In genomic region chr21:14243877-14244276, GRCh38 we compare ENCODE assay signal across 27 cellular contexts. TPM values are rescaled to one million over a fixed set of nuclear protein-coding genes. Genes with fewer than 3 reads are reported as not detected.
"Had no signal": no experiment of that assay in that cellular context is flagged by ENCODE, and none has a peak within 500 bp of the region (broad histone marks: within the 10 kb centered on the region; RNA-seq: fewer than 3 reads in every experiment).

No MANE protein-coding gene starts in this region.

- H3K9me3 Mint-ChIP-seq: activated CD4-positive, alpha-beta T cell treated with anti-CD3 and anti-CD28 coated beads, Interleukin-2, amount 10 ng/mL, durations not matched to agents 7 days and 5 days; activated naive CD8-positive, alpha-beta T cell treated with anti-CD3 and anti-CD28 coated beads, Interleukin-2, amount 10 ng/mL, durations not matched to agents 7 days and 5 days; activated T-cell treated with anti-CD3 and anti-CD28 coated beads, Interleukin-2, amount 50 U/mL, for 24 hours; activated T-helper 2 cell treated with anti-CD3 and anti-CD28 coated beads, Interferon-gamma antibody, Interleukin-2, Interleukin-4, amounts not matched to agents 10 μg/mL and 5 μg/mL and 100 μg/mL, durations not matched to agents 14 hours and 24 hours and 36 hours; immature natural killer cell; stimulated activated effector memory CD8-positive, alpha-beta T cell treated with anti-CD3 and anti-CD28 coated beads, Interleukin-12 subunit alpha, Interleukin-12 subunit beta, amount 100 ng/mL, for 72 hours had no signal

- DNase-seq: activated CD4-positive, alpha-beta T cell treated with anti-CD3 and anti-CD28 coated beads, Interleukin-2, amount 10 ng/mL, durations not matched to agents 7 days and 5 days; activated CD8-positive, alpha-beta T cell treated with anti-CD3 and anti-CD28 coated beads, Interleukin-2, amount 10 ng/mL, durations not matched to agents 7 days and 5 days; activated naive CD4-positive, alpha-beta T cell treated with Interleukin-2 at 50 U/mL for 16 hours; activated naive CD8-positive, alpha-beta T cell treated with anti-CD3 and anti-CD28 coated beads, Interleukin-2, amount 10 ng/mL, durations not matched to agents 7 days and 5 days; activated T-cell treated with anti-CD3 and anti-CD28 coated beads, Interleukin-2, amount 50 U/mL, for 24 hours; amygdala; dermis blood vessel endothelial cell; effector memory CD4-positive, alpha-beta T cell; foreskin keratinocyte; immature natural killer cell; kidney glomerular epithelial cell; mesendoderm; naive thymus-derived CD8-positive, alpha-beta T cell; pancreas; stimulated activated CD4-positive, alpha-beta T cell treated with anti-CD3 and anti-CD28 coated beads, Interleukin-4, amount 100 ng/mL, for 24 hours; stomach; T-helper 9 cell; upper lobe of left lung had no signal

- H3K27ac Mint-ChIP-seq: activated CD4-positive, alpha-beta T cell treated with anti-CD3 and anti-CD28 coated beads, Interleukin-2, amount 10 ng/mL, durations not matched to agents 7 days and 5 days; activated CD8-positive, alpha-beta T cell treated with anti-CD3 and anti-CD28 coated beads, Interleukin-2, amount 10 ng/mL, durations not matched to agents 7 days and 5 days; activated naive CD8-positive, alpha-beta T cell treated with anti-CD3 and anti-CD28 coated beads, Interleukin-2, amount 10 ng/mL, durations not matched to agents 7 days and 5 days; activated T-cell treated with anti-CD3 and anti-CD28 coated beads, Interleukin-2, amount 50 U/mL, for 24 hours; activated T-helper 2 cell treated with anti-CD3 and anti-CD28 coated beads, Interferon-gamma antibody, Interleukin-2, Interleukin-4, amounts not matched to agents 10 μg/mL and 5 μg/mL and 100 μg/mL, durations not matched to agents 14 hours and 24 hours and 36 hours; immature natural killer cell; naive thymus-derived CD8-positive, alpha-beta T cell; stimulated activated effector memory CD8-positive, alpha-beta T cell treated with anti-CD3 and anti-CD28 coated beads, Interleukin-12 subunit alpha, Interleukin-12 subunit beta, amount 100 ng/mL, for 72 hours had no signal

- H3K27ac ChIP-seq: foreskin keratinocyte, pancreas, stomach, upper lobe of left lung had no signal

- H3K9me3 ChIP-seq: pancreas, stomach, upper lobe of left lung had no signal

- H3K36me3 ChIP-seq: pancreas, stomach, upper lobe of left lung had no signal

- ATAC-seq: activated CD4-positive, CD25-positive, alpha-beta regulatory T cell treated with anti-CD3 and anti-CD28 coated beads, Interleukin-2, amount 50 U/mL, for 24 hours; activated CD8-positive, alpha-beta T cell treated with anti-CD3 and anti-CD28 coated beads, Interleukin-2, amount 10 ng/mL, durations not matched to agents 7 days and 5 days; foreskin keratinocyte; naive thymus-derived CD8-positive, alpha-beta T cell; sciatic nerve; stimulated activated effector memory CD8-positive, alpha-beta T cell treated with anti-CD3 and anti-CD28 coated beads, Interleukin-12 subunit alpha, Interleukin-12 subunit beta, amount 100 ng/mL, for 72 hours had no signal

- H3K27me3 ChIP-seq: foreskin keratinocyte, stomach, upper lobe of left lung had no signal

- H3K4me1 ChIP-seq: foreskin keratinocyte, pancreas, stomach, upper lobe of left lung had no signal

- H3K4me1 Mint-ChIP-seq: activated naive CD8-positive, alpha-beta T cell treated with anti-CD3 and anti-CD28 coated beads, Interleukin-2, amount 10 ng/mL, durations not matched to agents 7 days and 5 days; immature natural killer cell; stimulated activated effector memory CD8-positive, alpha-beta T cell treated with anti-CD3 and anti-CD28 coated beads, Interleukin-12 subunit alpha, Interleukin-12 subunit beta, amount 100 ng/mL, for 72 hours had no signal

- H3K4me3 Mint-ChIP-seq: activated CD4-positive, alpha-beta T cell treated with anti-CD3 and anti-CD28 coated beads, Interleukin-2, amount 10 ng/mL, durations not matched to agents 7 days and 5 days; activated CD8-positive, alpha-beta T cell treated with anti-CD3 and anti-CD28 coated beads, Interleukin-2, amount 10 ng/mL, durations not matched to agents 7 days and 5 days; activated naive CD8-positive, alpha-beta T cell treated with anti-CD3 and anti-CD28 coated beads, Interleukin-2, amount 10 ng/mL, durations not matched to agents 7 days and 5 days; activated T-cell treated with anti-CD3 and anti-CD28 coated beads, Interleukin-2, amount 50 U/mL, for 24 hours; immature natural killer cell; naive thymus-derived CD8-positive, alpha-beta T cell; stimulated activated effector memory CD8-positive, alpha-beta T cell treated with anti-CD3 and anti-CD28 coated beads, Interleukin-12 subunit alpha, Interleukin-12 subunit beta, amount 100 ng/mL, for 72 hours had no signal

- H3K4me3 ChIP-seq: pancreas, stomach, upper lobe of left lung had no signal

- H3K36me3 Mint-ChIP-seq: activated naive CD8-positive, alpha-beta T cell treated with anti-CD3 and anti-CD28 coated beads, Interleukin-2, amount 10 ng/mL, durations not matched to agents 7 days and 5 days; immature natural killer cell; naive thymus-derived CD8-positive, alpha-beta T cell; stimulated activated effector memory CD8-positive, alpha-beta T cell treated with anti-CD3 and anti-CD28 coated beads, Interleukin-12 subunit alpha, Interleukin-12 subunit beta, amount 100 ng/mL, for 72 hours had no signal

RNA-seq across cellular contexts. Expression of gene RBM11, which starts 27.9 kb away (rescaled TPM):
- total RNA-seq: dermis blood vessel endothelial cell, endothelial cell of umbilical vein, pulmonary artery endothelial cell had no signal
- polyA plus RNA-seq: endothelial cell of umbilical vein had no signal

RNA-seq across cellular contexts. Expression of gene LIPI, which starts 33.1 kb away (rescaled TPM):
- total RNA-seq: activated CD4-positive, alpha-beta T cell treated with anti-CD3 and anti-CD28 coated beads, Interleukin-2, amount 10 ng/mL, durations not matched to agents 7 days and 5 days; activated CD8-positive, alpha-beta T cell treated with anti-CD3 and anti-CD28 coated beads, Interleukin-2, amount 10 ng/mL, durations not matched to agents 7 days and 5 days; activated naive CD8-positive, alpha-beta T cell treated with anti-CD3 and anti-CD28 coated beads, Interleukin-2, amount 10 ng/mL, durations not matched to agents 7 days and 5 days; activated T-helper 2 cell treated with anti-CD3 and anti-CD28 coated beads, Interferon-gamma antibody, Interleukin-2, Interleukin-4, amounts not matched to agents 10 μg/mL and 5 μg/mL and 100 μg/mL, durations not matched to agents 14 hours and 24 hours and 36 hours; cardiac septum; dermis blood vessel endothelial cell; endothelial cell of umbilical vein; foreskin keratinocyte; lower leg skin; naive thymus-derived CD8-positive, alpha-beta T cell; pancreas; pulmonary artery endothelial cell; stomach; temporal lobe; upper lobe of left lung had no signal
- polyA plus RNA-seq: endothelial cell of umbilical vein; foreskin keratinocyte; immature natural killer cell; naive thymus-derived CD8-positive, alpha-beta T cell; pancreas; stomach had no signal
